In genomic region chr2:84022810-84023431, GRCh38 we compare ENCODE assay signal across 8 cellular contexts.
DNase-seq lines count a peak whose midpoint lies in the region; ATAC-seq and TF ChIP-seq lines count a peak whose summit lies in the region.

No MANE protein-coding gene starts in this region.

- H3K27ac ChIP-seq in A673 (ENCODE audit: low read depth, low read length, poor library complexity, severe bottlenecking) (no peak overlapping the region), SK-N-SH (ENCODE audit: low read depth in 2 of 2, low read length in 1 of 2) (no peak overlapping the region), stomach (no peak overlapping the region)

- no peaks in the 10 kb centered on the region for H3F3A ChIP-seq in SK-N-SH (replicated peaks; ENCODE audit: insufficient read depth)

- no peaks in the 10 kb centered on the region for H3K36me3 ChIP-seq in A673 (ENCODE audit: insufficient read depth, low read length, poor library complexity, severe bottlenecking)
- no peaks in the 10 kb centered on the region for H3K36me3 ChIP-seq in SK-N-SH (replicated peaks in 1 of 2; ENCODE audit: control insufficient read depth in 1 of 2, insufficient read depth in 2 of 2, low read length in 1 of 2)
- H3K36me3 ChIP-seq in stomach: no peaks in the 10 kb centered on the region

- no peaks in the 10 kb centered on the region for H3K27me3 ChIP-seq in A673 (replicated peaks; ENCODE audit: insufficient read depth, low read depth, low read length, poor library complexity)
- no peaks in the 10 kb centered on the region for H3K27me3 ChIP-seq in SK-N-SH (ENCODE audit: insufficient read depth)
- no peaks in the 10 kb centered on the region for H3K27me3 ChIP-seq in stomach

- CTCF ChIA-PET in A673 (lab: Charles Lee) (interaction anchor here (0.6 to 1.0 kb wide), 4 partner anchors 280 to 405 kb away, joined by 3 to 4 read pairs (median 3); no protein-coding TSS in a partner anchor), SK-N-SH (lab: Yijun Ruan, JAX) (interaction anchor here (0.6 to 3.7 kb wide), 30 partner anchors 9 to 608 kb away, joined by 3 to 47 read pairs (median 4); no protein-coding TSS in a partner anchor)

- TF ChIP-seq RAD21 in SK-N-SH (IDR thresholded peaks at IDR 0.05; ENCODE audit: low read length): peak; percentile 64

- POLR2A ChIA-PET in A673 (lab: Charles Lee; ENCODE audit: low non-redundant PET) (no interaction called here), SK-N-SH (lab: Yijun Ruan, JAX) (no interaction called here)

- ATAC-seq in HG03159 (IDR thresholded peaks at IDR 0.05; ENCODE audit: unreplicated experiment): no peak

- no TSS peak for BruUV-seq in A673 (replicated peaks; lab: Mats Ljungman, UMichigan)

- no peak overlapping the region for H3K4me3 ChIP-seq in A673 (ENCODE audit: low read depth, low read length, poor library complexity, severe bottlenecking)
- H3K4me3 ChIP-seq in SK-N-SH (ENCODE audit: low read depth in 2 of 2, low read length in 1 of 2): no peak overlapping the region
- no peak overlapping the region for H3K4me3 ChIP-seq in stomach

- H2AFZ ChIP-seq in SK-N-SH (ENCODE audit: low read depth): no peak overlapping the region

- TF ChIP-seq CTCF in A673 (conservative IDR thresholded peaks at IDR 0.05; ENCODE audit: low read depth, low read length): peak; percentile 75
- TF ChIP-seq CTCF in SK-N-SH (IDR thresholded peaks at IDR 0.05): peak; percentile 83
- peak in 4 of 7 experiments; percentile 18 to 42 (median 40) for TF ChIP-seq CTCF in stomach (IDR thresholded peaks at IDR 0.05)

- H3K9me3 ChIP-seq in A673 (ENCODE audit: low read depth, low read length, poor library complexity, severe bottlenecking): no peaks in the 10 kb centered on the region
- no peaks in the 10 kb centered on the region for H3K9me3 ChIP-seq in SK-N-SH
- no peaks in the 10 kb centered on the region for H3K9me3 ChIP-seq in stomach

- intact Hi-C loops in A673 (cut with micrococcal nuclease; ENCODE audit: unreplicated experiment): loop anchor here (2.0 to 5.0 kb wide), 3 partner anchors 280 to 402 kb away; no protein-coding TSS in a partner anchor
- intact Hi-C loops in stomach (cut with DNase I; ENCODE audit: low total_unique reads): loop anchor here (10.0 kb wide), 1 partner anchor 292 kb away; no protein-coding TSS in a partner anchor

- TF ChIP-seq POLR2A in stomach (IDR thresholded peaks at IDR 0.05): no peak

- TF ChIP-seq EP300 in SK-N-SH (IDR thresholded peaks at IDR 0.05; ENCODE audit: borderline replicate concordance in 1 of 2, low read depth in 1 of 2, low read length in 1 of 2) (no peak), stomach (IDR thresholded peaks at IDR 0.05) (no peak)

- no peak overlapping the region for H3K9ac ChIP-seq in SK-N-SH

- no peaks in the 10 kb centered on the region for H3K79me2 ChIP-seq in SK-N-SH (ENCODE audit: insufficient read depth)

- no peak overlapping the region for H3K4me2 ChIP-seq in SK-N-SH

- H4K20me1 ChIP-seq in SK-N-SH (ENCODE audit: insufficient read depth): no peaks in the 10 kb centered on the region

- no peaks in the 10 kb centered on the region for H3K9me2 ChIP-seq in SK-N-SH

- H3K4me1 ChIP-seq in A673 (ENCODE audit: insufficient read depth, low read length, poor library complexity, severe bottlenecking) (no peaks in the 10 kb centered on the region), SK-N-SH (ENCODE audit: control insufficient read depth in 1 of 2, insufficient read depth in 2 of 2, low read depth in 1 of 2, low read length in 1 of 2) (no peaks in the 10 kb centered on the region), stomach (no peaks in the 10 kb centered on the region)

- DNase-seq in A673 (ENCODE audit: low spot score): peak; percentile 69
- peak; percentile 38 for DNase-seq in EH (ENCODE audit: low read depth)
- peak; percentile 69 for DNase-seq in LoVo (ENCODE audit: low spot score)
- DNase-seq in SK-N-SH: peak; percentile 16
- DNase-seq in foreskin melanocyte: peak; percentile 41
- no peak for DNase-seq in stomach
- no peak for DNase-seq in germinal center (ENCODE audit: low spot score)

- 19% methylated on average over 5 of the region's 5 CpGs for WGBS in SK-N-SH (ENCODE audit: low lambda C conversion rate)
- 35 to 43% (median 41%) methylated on average over 5 of the region's 5 CpGs for WGBS in stomach, 5 donors

TF ChIP-seq in SK-N-SH, 30 proteins besides CTCF, POLR2A, EP300 and RAD21:
- TF ChIP-seq MEF2A (IDR thresholded peaks at IDR 0.05; ENCODE audit: borderline replicate concordance, low read depth) (no peak), SMC3 (IDR thresholded peaks at IDR 0.05; ENCODE audit: low read depth, low read length) (peak; percentile 73)

Comparison
In these comparisons a context has a peak if more than half of its experiments do, and no peak if none do; other contexts are left out.
1. DNase-seq: peak in A673 (single experiment), EH (single experiment), LoVo (single experiment), SK-N-SH (single experiment) and foreskin melanocyte (single experiment); none in stomach (single experiment) and germinal center (single experiment).
2. Peak in every context shown above with its lines, with median percentiles within 50 percentile points of each other: CTCF ChIP-seq.